9 cellular contexts compared by ENCODE assay signal in genomic region chr3:128616516-128617269, GRCh38. TPM values are rescaled to one million over a fixed set of nuclear protein-coding genes. Genes with fewer than 3 reads are reported as not detected.
DNase-seq lines count a peak whose midpoint lies in the region; ATAC-seq, FAIRE-seq and TF ChIP-seq lines count a peak whose summit lies in the region.
"Had no signal": no experiment of that assay in that cellular context is flagged by ENCODE, and none has a peak within 500 bp of the region (broad histone marks: within the 10 kb centered on the region; RNA-seq: fewer than 3 reads in every experiment).

No MANE protein-coding gene starts in this region.

- peaks cover 0 to 8% of the 10 kb centered on the region in 2 donors for H3K36me3 Mint-ChIP-seq in naive B cell

- TF ChIP-seq POLR2A in GM12878 (IDR thresholded peaks at IDR 0.05; ENCODE audit: low read depth, low read length): no peak

- H3K27ac Mint-ChIP-seq in naive B cell: peak overlapping the region in 4 of 6 donors; percentile 33 to 97 (median 56)

- no peak overlapping the region for H3K4me3 ChIP-seq in AG04450 (ENCODE audit: low read depth, low read length)
- peak overlapping the region; percentile 77; the same call in 1 of the 2 replicates for H3K4me3 ChIP-seq in HUES48 (ENCODE audit: low read depth, low read length)
- H3K4me3 ChIP-seq in GM12878: no peak overlapping the region

- H3K9me3 ChIP-seq in AG04450 (ENCODE audit: control insufficient read depth, insufficient read depth, low read length) (no peaks in the 10 kb centered on the region; the same call in 1 of the 2 replicates), HUES48 (ENCODE audit: control insufficient read depth, insufficient read depth, low read length) (no peaks in the 10 kb centered on the region), GM12878 (replicated peaks; ENCODE audit: control insufficient read depth, insufficient read depth, low read length) (no peaks in the 10 kb centered on the region)
- H3K9me3 ChIP-seq: SJCRH30 had no signal

- H3K4me2 ChIP-seq in GM12878 (ENCODE audit: control insufficient read depth, insufficient read depth): peak overlapping the region; percentile 78

- ATAC-seq in GM12878: no peak
- no peak for ATAC-seq in naive B cell (ENCODE audit: low read depth in 2 of 2)

- SMC1A ChIA-PET in GM12878 (lab: Charles Lee; ENCODE audit: uncharacterized antibody, unreplicated experiment): interaction anchor here (1.0 to 1.7 kb wide), 3 partner anchors 63 to 178 kb away, joined by 4 to 7 read pairs (median 6); no protein-coding TSS in a partner anchor

- no peak for TF ChIP-seq EP300 in GM12878 (IDR thresholded peaks at IDR 0.05; ENCODE audit: borderline replicate concordance in 1 of 2, control insufficient read depth in 1 of 2, low read depth in 2 of 2, low read length in 2 of 2)

- peak overlapping the region; percentile 94 to 99 (median 98) for H3K4me3 Mint-ChIP-seq in naive B cell

- H2AFZ ChIP-seq in GM12878 (ENCODE audit: control insufficient read depth, low read depth, low read length): peak overlapping the region; percentile 62; the same call in 1 of the 2 replicates

- intact Hi-C loops in GM12878 (cut with micrococcal nuclease; ENCODE audit: unreplicated experiment): loop anchor here (1.0 to 2.0 kb wide), 2 partner anchors 58 to 179 kb away; no protein-coding TSS in a partner anchor

- RAD21 ChIA-PET in GM12878 (lab: Charles Lee; ENCODE audit: unreplicated experiment): interaction anchor here (1.3 to 1.7 kb wide), 4 partner anchors 64 to 183 kb away, joined by 3 to 12 read pairs (median 7); no protein-coding TSS in a partner anchor

- peak overlapping the region; percentile 64 for H3K9ac ChIP-seq in HUES48 (ENCODE audit: low read depth, low read length)
- H3K9ac ChIP-seq in GM12878 (ENCODE audit: control insufficient read depth, insufficient read depth, low read length): peak overlapping the region; percentile 53; the same call in 1 of the 2 replicates

- CTCF ChIA-PET in AG04450 (lab: Charles Lee): interaction anchor here (0.6 to 4.1 kb wide), 27 partner anchors 8 to 918 kb away, joined by 3 to 37 read pairs (median 5); no protein-coding TSS in a partner anchor
- CTCF ChIA-PET in GM12878 (lab: Yijun Ruan, JAX): interaction anchor here (1.0 to 2.4 kb wide), 20 partner anchors 8 to 520 kb away, joined by 3 to 24 read pairs (median 5); partner anchors contain the start of gene ACAD9

- H4K20me1 ChIP-seq in GM12878 (ENCODE audit: control insufficient read depth, insufficient read depth): no peaks in the 10 kb centered on the region

- H3K4me1 ChIP-seq in HUES48 (ENCODE audit: control insufficient read depth, insufficient read depth, low read length): no peaks in the 10 kb centered on the region
- H3K4me1 ChIP-seq in GM12878 (ENCODE audit: control insufficient read depth, insufficient read depth, low read length): peaks cover 14% of the 10 kb centered on the region
- H3K4me1 ChIP-seq: SJCRH30 had no signal

- DNase-seq in AG04450 (ENCODE audit: low read depth, low spot score) (no peak), GM12878 (ENCODE audit: low read depth, low spot score) (no peak), naive B cell (no peak), NCI-H345 treated with DMSO at 0.1 percent for 48 hours (lab: John Stamatoyannopoulos, UW; ENCODE audit: unreplicated experiment) (no peak), NCI-H82 treated with DMSO at 0.1 percent for 48 hours (lab: John Stamatoyannopoulos, UW; ENCODE audit: unreplicated experiment) (no peak)
- DNase-seq in stimulated activated CD4-positive, alpha-beta T cell treated with anti-CD3 and anti-CD28 coated beads, Interleukin-2, amount 100 ng/mL, for 24 hours: no peak
- no peak for DNase-seq in activated effector memory CD4-positive, alpha-beta T cell treated with Interleukin-2 at 50 U/mL for 16 hours

- no peaks in the 10 kb centered on the region for H3K27me3 ChIP-seq in AG04450 (ENCODE audit: control insufficient read depth, insufficient read depth, low read length)
- no peaks in the 10 kb centered on the region for H3K27me3 ChIP-seq in HUES48 (ENCODE audit: control insufficient read depth, insufficient read depth, low read length)
- no peaks in the 10 kb centered on the region for H3K27me3 ChIP-seq in GM12878 (replicated peaks in 1 of 2; ENCODE audit: control insufficient read depth in 2 of 2, insufficient read depth in 2 of 2, low read length in 1 of 2)
- H3K27me3 ChIP-seq: SJCRH30 had no signal

- H3K4me1 Mint-ChIP-seq in naive B cell: peaks cover 23 to 25% (median 24%) of the 10 kb centered on the region in 3 donors

- no peaks in the 10 kb centered on the region for H3K9me3 Mint-ChIP-seq in naive B cell

- no peak for TF ChIP-seq RAD21 in GM12878 (IDR thresholded peaks at IDR 0.05; ENCODE audit: insufficient read depth, low read depth, low read length)

- in situ Hi-C loops in GM12878 (cut with MboI): loop anchor here (25.0 kb wide), 1 partner anchor 529 kb away; no protein-coding TSS in a partner anchor

- H3K36me3 ChIP-seq in HUES48 (ENCODE audit: control insufficient read depth, insufficient read depth, low read length) (peaks cover 34% of the 10 kb centered on the region), GM12878 (ENCODE audit: control insufficient read depth in 2 of 2, insufficient read depth in 2 of 2, low read length in 1 of 2) (peaks cover 17 to 19% of the 10 kb centered on the region in 2 experiments; a peak in 3 of 4 replicates)

- no peak for TF ChIP-seq CTCF in AG04450 (IDR thresholded peaks at IDR 0.05; ENCODE audit: low read depth, low read length)
- TF ChIP-seq CTCF in GM12878 (IDR thresholded peaks at IDR 0.05 in 2 of 3, conservative IDR thresholded peaks at IDR 0.05 in 1 of 3; ENCODE audit: control insufficient read depth in 2 of 3, extremely low read depth in 1 of 3, insufficient read depth in 1 of 3, low read depth in 3 of 3, low read length in 3 of 3): no peak

- POLR2A ChIA-PET in AG04450 (lab: Yijun Ruan, JAX): no interaction called here
- POLR2A ChIA-PET in GM12878 (lab: Charles Lee): interaction anchor here (1.8 kb wide), 1 partner anchor 63 kb away, joined by 6 read pairs; no protein-coding TSS in a partner anchor

- peak overlapping the region; percentile 47 for H3K27ac ChIP-seq in AG04450 (ENCODE audit: low read depth, low read length)
- no peak overlapping the region for H3K27ac ChIP-seq in HUES48 (ENCODE audit: low read depth, low read length)
- no peak overlapping the region for H3K27ac ChIP-seq in GM12878 (ENCODE audit: control insufficient read depth, insufficient read depth)

- FAIRE-seq in GM12878 (lab: Jason Lieb, UNC): no peak

- WGBS in GM12878 (ENCODE audit: insufficient coverage, insufficient replicate concordance, low lambda C conversion rate, missing lambda C conversion rate): 65% methylated on average over 16 of the region's 16 CpGs

- no peaks in the 10 kb centered on the region for H3K27me3 Mint-ChIP-seq in naive B cell

- peaks cover 6% of the 10 kb centered on the region for H3K79me2 ChIP-seq in GM12878 (ENCODE audit: control insufficient read depth, insufficient read depth, low read length)

- BruUV-seq in GM12878 (replicated peaks; lab: Mats Ljungman, UMichigan): no TSS peak

TF ChIP-seq in GM12878, 131 proteins besides CTCF, POLR2A, EP300 and RAD21 (continues in another document):
- TF ChIP-seq BMI1 (IDR thresholded peaks at IDR 0.05; ENCODE audit: borderline replicate concordance) (no peak), E2F8 (IDR thresholded peaks at IDR 0.05; ENCODE audit: low read depth, partially characterized antibody) (no peak), DPF2 (IDR thresholded peaks at IDR 0.05) (no peak), KAT2A (conservative IDR thresholded peaks at IDR 0.05; ENCODE audit: control insufficient read depth, low read depth, low read length) (no peak), MXI1 (IDR thresholded peaks at IDR 0.05; ENCODE audit: low read depth, low read length) (no peak), JUNB (IDR thresholded peaks at IDR 0.05) (no peak)

RNA-seq across cellular contexts. Expression of gene RPN1, which starts 33.9 kb away (rescaled TPM):
- 403 and 458 TPM in 2 replicates for polyA plus RNA-seq in AG04450 (2011; rRNA removed)
- polyA minus RNA-seq in AG04450 (2011; rRNA and poly(A)+ RNA removed): 520 and 535 TPM in 2 replicates
- total RNA-seq in GM12878 (2013; cell fraction: nucleolus; rRNA removed): 135 and 154 TPM in 2 replicates
- total RNA-seq in GM12878 (2014; rRNA removed): 223 and 227 TPM in 2 replicates
- total RNA-seq in GM12878 (2014; rRNA removed; fragmentation: Illumina TruSeq; extraction: Trizol): 153 and 162 TPM in 2 replicates
- 147 and 150 TPM in 2 replicates for total RNA-seq in GM12878 (2021)
- 86.6 TPM for polyA plus RNA-seq in GM12878 (2011; ENCODE audit: low read depth)
- polyA plus RNA-seq in GM12878 (2011; rRNA removed): 231 and 241 TPM in 2 replicates
- 154 and 157 TPM in 2 replicates for polyA plus RNA-seq in GM12878 (2011; cell fraction: cytosol; rRNA removed)
- polyA plus RNA-seq in GM12878 (2011; cell fraction: nucleus; rRNA removed): 87.4 and 115 TPM in 2 replicates
- polyA plus RNA-seq in GM12878 (2012): 113 TPM in 2 replicates
- polyA plus RNA-seq in GM12878 (2014; fragmentation: Illumina TruSeq; extraction: Trizol): 136 and 142 TPM in 2 replicates
- 10 to 100 TPM; 56.1 to 58.3 TPM for polyA plus RNA-seq in GM12878 (2014; fragmentation: Nextera tagmentation; extraction: Ambion mirVana)
- polyA plus RNA-seq in GM12878 (2014; rRNA removed): 146 and 152 TPM in 2 replicates
- polyA plus RNA-seq in GM12878 (2016; fragmentation: Nextera tagmentation; extraction: Ambion mirVana): 100 to 1,000 TPM; 260 to 266 TPM
- 280 and 296 TPM in 2 replicates for polyA minus RNA-seq in GM12878 (2011; rRNA and poly(A)+ RNA removed)
- polyA minus RNA-seq in GM12878 (2011; cell fraction: cytosol; rRNA and poly(A)+ RNA removed): 78.7 and 87.7 TPM in 2 replicates
- 45.7 and 72.0 TPM in 2 replicates for polyA minus RNA-seq in GM12878 (2011; cell fraction: nucleus; rRNA and poly(A)+ RNA removed)
- 100 to 1,000 TPM; 176 to 255 (median 193) TPM for polyA plus RNA-seq in naive B cell (ENCODE audit: low read depth in 6 of 6)
